Comparison of ENCODE assay signal across 34 cellular contexts in the genomic region with DNA sequence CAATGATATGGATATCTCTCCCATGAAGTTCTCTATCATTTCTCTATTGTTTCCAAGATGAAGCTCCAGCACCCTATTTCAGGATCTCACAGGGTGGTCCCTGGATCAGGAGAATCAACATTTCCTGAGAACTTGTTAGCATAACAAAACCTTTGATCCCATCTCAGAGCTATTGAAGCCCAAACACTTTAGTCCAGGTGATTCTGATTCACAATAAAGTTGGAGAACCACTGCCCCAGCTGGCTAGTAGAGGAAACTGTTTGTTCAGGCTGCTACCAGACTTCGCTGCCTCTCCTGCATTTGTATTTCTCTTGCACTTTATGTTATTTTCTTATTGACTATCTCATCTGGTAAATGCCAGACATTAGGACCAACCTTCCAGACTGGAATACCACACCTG.
"Had no signal": no experiment of that assay in that cellular context is flagged by ENCODE, and none has a peak within 500 bp of the region (broad histone marks: within the 10 kb centered on the region; RNA-seq: fewer than 3 reads in every experiment).

No MANE protein-coding gene starts in this region.

- H3K27me3 ChIP-seq: brain microvascular endothelial cell had no signal

- H3K27ac ChIP-seq: brain microvascular endothelial cell, VCaP had no signal

- H3K36me3 ChIP-seq: brain microvascular endothelial cell had no signal

- ATAC-seq: activated CD8-positive, alpha-beta memory T cell treated with anti-CD3 and anti-CD28 coated beads, Interleukin-2, amount 10 ng/mL, durations not matched to agents 7 days and 5 days had no signal

- DNase-seq: activated CD4-positive, alpha-beta memory T cell treated with anti-CD3 and anti-CD28 coated beads, Interleukin-2, amount 10 ng/mL, durations not matched to agents 7 days and 5 days; activated CD4-positive, alpha-beta T cell treated with anti-CD3 and anti-CD28 coated beads for 1 hour; activated CD4-positive, alpha-beta T cell treated with anti-CD3 and anti-CD28 coated beads for 48 hours; activated CD4-positive, CD25-positive, alpha-beta regulatory T cell; activated CD8-positive, alpha-beta memory T cell treated with anti-CD3 and anti-CD28 coated beads for 24 hours; activated CD8-positive, alpha-beta memory T cell treated with anti-CD3 and anti-CD28 coated beads, Interleukin-2, amount 10 ng/mL, durations not matched to agents 7 days and 5 days; activated CD8-positive, alpha-beta memory T cell treated with anti-CD3 and anti-CD28 coated beads, Interleukin-2, amount 50 U/mL, for 48 hours; activated effector memory CD4-positive, alpha-beta T cell treated with Interleukin-2 at 50 U/mL for 16 hours; activated naive CD4-positive, alpha-beta T cell; activated naive CD4-positive, alpha-beta T cell treated with anti-CD3 and anti-CD28 coated beads, Interleukin-2, amount 50 U/mL, for 16 hours; activated naive CD8-positive, alpha-beta T cell treated with anti-CD3 and anti-CD28 coated beads for 36 hours; activated T-cell treated with anti-CD3 and anti-CD28 coated beads, Interleukin-2, amount 50 U/mL, for 48 hours; amniotic stem cell; aorta; brain microvascular endothelial cell; central memory CD4-positive, alpha-beta T cell; Kasumi-1; KG1; MM.1S; MV-4-11; NCI-H1092; NCI-H1436 treated with DMSO at 0.1 percent for 48 hours; NCI-H1694 treated with DMSO at 0.1 percent for 48 hours; NCI-H2029; NCI-H2107; NCI-H2171; NCI-H510A treated with DMSO at 0.1 percent for 48 hours; NCI-H526 treated with DMSO at 0.1 percent for 48 hours; Right ventricle myocardium superior; SW 1271; T-helper 1 cell; T-helper 2 cell; T-helper 9 cell had no signal
